Comparison of ENCODE assay signal across 23 cellular contexts in the genomic region with DNA sequence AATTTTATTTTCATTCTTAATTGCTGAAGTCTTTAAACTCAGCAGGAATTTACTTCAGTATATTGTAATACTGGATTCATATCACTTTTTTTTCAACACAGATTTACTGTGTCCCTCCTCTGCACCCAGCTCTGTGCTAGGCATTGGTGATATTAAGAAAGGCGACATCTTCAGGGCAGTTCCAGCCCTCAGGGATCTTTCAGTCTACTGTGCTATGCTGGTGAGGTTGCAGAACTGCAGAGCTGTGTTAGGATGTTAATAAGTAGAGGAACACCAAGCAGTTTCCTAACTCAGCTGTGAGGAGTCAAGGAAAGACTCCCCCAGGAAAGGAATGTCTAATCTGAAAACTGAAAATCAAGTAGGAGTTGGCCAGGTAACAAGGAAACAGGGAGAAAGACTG.
"Had no signal": no experiment of that assay in that cellular context is flagged by ENCODE, and none has a peak within 500 bp of the region (broad histone marks: within the 10 kb centered on the region; RNA-seq: fewer than 3 reads in every experiment).

No MANE protein-coding gene starts in this region.

- H3K9me3 ChIP-seq: MG63, SJCRH30 had no signal

- DNase-seq: KBM-7; MG63; NCI-H1092; NCI-H1436; NCI-H187; NCI-H2029; NCI-H2081 treated with DMSO at 0.1 percent for 48 hours; NCI-H2171; NCI-H226; NCI-H446; NCI-H510A; NCI-H524 treated with DMSO at 0.1 percent for 48 hours; NCI-H69; NCI-H774; NK-92 treated with Interleukin-12 subunit alpha and Interleukin-12 subunit beta, amount 100 ng/mL, for 24 hours; OCI-M1; PC-9; SHP77 treated with DMSO at 0.1 percent for 48 hours; SJCRH30; T-helper 1 cell had no signal

- ATAC-seq: SK-N-SH treated with all-trans-retinoic acid at 6 μM for 48 hours had no signal

- H3K27ac ChIP-seq: HL-60, PC-9, RWPE1, SJCRH30 had no signal

- H3K36me3 ChIP-seq: MG63, SJCRH30 had no signal

- H3K27me3 ChIP-seq: MG63, SJCRH30 had no signal

- H3K4me1 ChIP-seq: SJCRH30 had no signal

- H3K4me2 ChIP-seq: PC-9 had no signal

- H2AFZ ChIP-seq: PC-9 had no signal

- H3K4me3 ChIP-seq: MG63, PC-9, SJCRH30 had no signal
